In the genomic region with DNA sequence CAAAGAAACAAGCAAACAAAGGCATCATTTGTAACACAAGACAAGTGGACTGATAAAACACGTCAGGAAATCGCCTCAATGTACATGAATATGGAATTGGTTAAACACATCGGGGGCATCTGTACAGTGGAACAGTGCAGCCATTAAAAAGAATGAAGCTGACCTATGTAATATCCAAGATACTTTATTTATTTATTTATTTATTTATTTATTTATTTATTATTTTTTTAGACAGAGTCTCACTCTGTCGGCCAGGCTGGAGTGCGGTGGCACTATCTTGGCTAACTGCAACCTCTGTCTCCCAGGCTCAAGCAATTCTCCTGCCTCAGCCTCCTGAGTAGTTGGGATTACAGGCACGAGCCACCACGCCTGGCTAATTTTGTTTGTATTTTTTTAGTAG, we compare ENCODE assay signal across 23 cellular contexts.
DNase-seq lines count a peak whose midpoint lies in the region; ATAC-seq, FAIRE-seq and TF ChIP-seq lines count a peak whose summit lies in the region.
"Had no signal": no experiment of that assay in that cellular context is flagged by ENCODE, and none has a peak within 500 bp of the region (broad histone marks: within the 10 kb centered on the region; RNA-seq: fewer than 3 reads in every experiment).

No MANE protein-coding gene starts in this region.

- H3K36me3 ChIP-seq in HepG2 (replicated peaks in 1 of 2; ENCODE audit: control insufficient read depth in 1 of 2, insufficient read depth in 2 of 2, low read length in 2 of 2) (no peaks in the 10 kb centered on the region), right lobe of liver (no peaks in the 10 kb centered on the region), neural progenitor cell (no peaks in the 10 kb centered on the region), spleen (no peaks in the 10 kb centered on the region), thyroid gland (no peaks in the 10 kb centered on the region)
- H3K36me3 ChIP-seq: BLaER1 treated with 17β-estradiol and CSF1 and Interleukin-3, amounts not matched to agents 10 nM and 100 nM had no signal

- H3K9ac ChIP-seq in HepG2 (ENCODE audit: insufficient read depth, low read depth, low read length) (no peak overlapping the region), neural progenitor cell (no peak overlapping the region)
- H3K9ac ChIP-seq: BLaER1 treated with 17β-estradiol and CSF1 and Interleukin-3, amounts not matched to agents 10 nM and 100 nM had no signal

- POLR2A ChIA-PET in HepG2 (lab: Yijun Ruan, JAX), result interaction anchor here (1.0 to 1.4 kb wide), 4 partner anchors 72 to 224 kb away, joined by 3 to 4 read pairs (median 3); partner anchors contain the start of gene ERRFI1

- H3K36me3 Mint-ChIP-seq in neural progenitor cell, result no peaks in the 10 kb centered on the region
- H3K36me3 Mint-ChIP-seq: CD8-positive, alpha-beta T cell had no signal

- H3K4me1 Mint-ChIP-seq in neural progenitor cell, result peaks cover 30% of the 10 kb centered on the region
- H3K4me1 Mint-ChIP-seq: B cell had no signal

- no peak for TF ChIP-seq CTCF in HepG2 (CRISPR knock-in tag; IDR thresholded peaks at IDR 0.05)
- no peak for TF ChIP-seq CTCF in right lobe of liver (IDR thresholded peaks at IDR 0.05)
- TF ChIP-seq CTCF in VCaP (conservative IDR thresholded peaks at IDR 0.05), result no peak
- TF ChIP-seq CTCF in neural progenitor cell (IDR thresholded peaks at IDR 0.05), result no peak
- no peak for TF ChIP-seq CTCF in spleen (IDR thresholded peaks at IDR 0.05 in 8 of 11, conservative IDR thresholded peaks at IDR 0.05 in 3 of 11)
- TF ChIP-seq CTCF in thyroid gland (IDR thresholded peaks at IDR 0.05), result no peak

- CTCF ChIA-PET in HepG2 (lab: Yijun Ruan, JAX; ENCODE audit: low intra/inter-chr PET ratio, low total read pairs), result no interaction called here

- H3K9me3 ChIP-seq in HepG2 (ENCODE audit: low read length) (no peaks in the 10 kb centered on the region), right lobe of liver (no peaks in the 10 kb centered on the region), neural progenitor cell (ENCODE audit: low read depth) (no peaks in the 10 kb centered on the region), spleen (no peaks in the 10 kb centered on the region), thyroid gland (no peaks in the 10 kb centered on the region)
- H3K9me3 ChIP-seq: A549; BLaER1 treated with 17β-estradiol and CSF1 and Interleukin-3, amounts not matched to agents 10 nM and 100 nM; Caco-2 had no signal

- peaks cover 51% of the 10 kb centered on the region for H3K4me1 ChIP-seq in HepG2 (ENCODE audit: insufficient read depth, low read length)
- H3K4me1 ChIP-seq in right lobe of liver, result peaks cover 0 to 38% (median 12%) of the 10 kb centered on the region in 4 donors
- peaks cover 19% of the 10 kb centered on the region for H3K4me1 ChIP-seq in neural progenitor cell
- peaks cover 0 to 13% (median 4%) of the 10 kb centered on the region in 6 donors for H3K4me1 ChIP-seq in spleen
- peaks cover 0 to 17% of the 10 kb centered on the region in 2 donors for H3K4me1 ChIP-seq in thyroid gland

- in situ Hi-C loops in HepG2 (cut with HindIII; ENCODE audit: extremely low pct_ligation_motif_present, low pct_unique_long_range_greater_than_20kb), result no loop called here

- peak overlapping the region; percentile 69 for H3K27ac ChIP-seq in HepG2 (ENCODE audit: extremely low read length, insufficient read depth, low read length)
- no peak overlapping the region for H3K27ac ChIP-seq in right lobe of liver
- peak overlapping the region; percentile 83 for H3K27ac ChIP-seq in VCaP
- no peak overlapping the region for H3K27ac ChIP-seq in neural progenitor cell
- no peak overlapping the region for H3K27ac ChIP-seq in spleen
- H3K27ac ChIP-seq in thyroid gland, result no peak overlapping the region
- H3K27ac ChIP-seq: 22Rv1; BLaER1 treated with 17β-estradiol and CSF1 and Interleukin-3, amounts not matched to agents 10 nM and 100 nM had no signal

- H3K79me2 ChIP-seq in HepG2 (ENCODE audit: insufficient read depth, low read length) (peaks cover 7% of the 10 kb centered on the region), neural progenitor cell (ENCODE audit: low read depth) (no peaks in the 10 kb centered on the region)

- TF ChIP-seq RAD21 in HepG2 (CRISPR knock-in tag; IDR thresholded peaks at IDR 0.05), result no peak

- no peak for DNase-seq in HepG2 (ENCODE audit: low spot score)
- no peak for DNase-seq in right lobe of liver
- no peak for DNase-seq in neural progenitor cell (ENCODE audit: low spot score)
- DNase-seq in spleen, result peak; percentile 2
- DNase-seq in superior temporal gyrus (ENCODE audit: extremely low spot score), result no peak
- no peak for DNase-seq in thyroid gland
- DNase-seq in NCI-H2081 treated with DMSO at 0.1 percent for 48 hours (lab: John Stamatoyannopoulos, UW), result no peak
- DNase-seq: AML-193; Caco-2; Calu3; CD4-positive, alpha-beta T cell; CD8-positive, alpha-beta T cell; DMS79 treated with DMSO at 0.1 percent for 48 hours; GF-D8 had no signal

- ATAC-seq in HepG2, result no peak
- no peak for ATAC-seq in right lobe of liver
- ATAC-seq: A549; CD8-positive, alpha-beta T cell had no signal

- no TSS peak for BruUV-seq in HepG2 (replicated peaks; lab: Mats Ljungman, UMichigan)

- no peaks in the 10 kb centered on the region for H3K27me3 Mint-ChIP-seq in neural progenitor cell (ENCODE audit: insufficient read depth, low read depth)
- H3K27me3 Mint-ChIP-seq: CD4-positive, alpha-beta T cell had no signal

- H4K20me1 ChIP-seq in HepG2 (ENCODE audit: insufficient read depth, low read length) (no peaks in the 10 kb centered on the region), neural progenitor cell (ENCODE audit: low read depth) (no peaks in the 10 kb centered on the region)
- H4K20me1 ChIP-seq: BLaER1 treated with 17β-estradiol and CSF1 and Interleukin-3, amounts not matched to agents 10 nM and 100 nM had no signal

- TF ChIP-seq POLR2A in HepG2 (IDR thresholded peaks at IDR 0.05; ENCODE audit: insufficient read depth in 1 of 2, low read depth in 2 of 2, low read length in 2 of 2), result no peak
- TF ChIP-seq POLR2A in right lobe of liver (IDR thresholded peaks at IDR 0.05), result no peak
- TF ChIP-seq POLR2A in spleen (IDR thresholded peaks at IDR 0.05), result no peak
- no peak for TF ChIP-seq POLR2A in thyroid gland (IDR thresholded peaks at IDR 0.05)

- no peak overlapping the region for H2AFZ ChIP-seq in HepG2 (ENCODE audit: low read length)
- no peak overlapping the region for H2AFZ ChIP-seq in neural progenitor cell (replicated peaks)

- 84% methylated on average over 7 of the region's 7 CpGs for WGBS in HepG2 (ENCODE audit: low lambda C conversion rate)
- 78% methylated on average over 6 of the region's 7 CpGs for WGBS in right lobe of liver (ENCODE audit: insufficient coverage, low coverage, low lambda C conversion rate, missing lambda C conversion rate)
- 76 to 82% (median 79%) methylated on average over 7 of the region's 7 CpGs for WGBS in spleen, 5 donors
- WGBS in thyroid gland, 2 donors, result 66 to 79% methylated on average over 7 of the region's 7 CpGs

- TF ChIP-seq EP300 in HepG2 (IDR thresholded peaks at IDR 0.05; ENCODE audit: low read depth in 2 of 2, low read length in 2 of 2), result no peak
- TF ChIP-seq EP300 in HepG2 (CRISPR knock-in tag; IDR thresholded peaks at IDR 0.05; ENCODE audit: borderline replicate concordance), result no peak

- no peak overlapping the region for H3K4me3 Mint-ChIP-seq in neural progenitor cell
- H3K4me3 Mint-ChIP-seq: B cell; CD4-positive, alpha-beta T cell; CD8-positive, alpha-beta T cell had no signal

- intact Hi-C loops in HepG2 (cut with micrococcal nuclease; ENCODE audit: unreplicated experiment), result no loop called here
- intact Hi-C loops in right lobe of liver (cut with DNase I), result no loop called here
- intact Hi-C loops in spleen (cut with DNase I; ENCODE audit: low total_unique reads), result no loop called here
- intact Hi-C loops in thyroid gland (cut with DNase I), result no loop called here

- peaks cover 3% of the 10 kb centered on the region for H3K9me3 Mint-ChIP-seq in neural progenitor cell
- H3K9me3 Mint-ChIP-seq: CD4-positive, alpha-beta T cell; CD8-positive, alpha-beta T cell had no signal

- peaks cover 12% of the 10 kb centered on the region for H3F3A ChIP-seq in neural progenitor cell (ENCODE audit: low read depth)

- H3K27me3 ChIP-seq in HepG2 (ENCODE audit: control insufficient read depth in 1 of 2, insufficient read depth in 2 of 2, low read length in 2 of 2), result no peaks in the 10 kb centered on the region
- H3K27me3 ChIP-seq in right lobe of liver, result no peaks in the 10 kb centered on the region
- H3K27me3 ChIP-seq in neural progenitor cell, result no peaks in the 10 kb centered on the region
- peaks cover 0 to 14% (median 0%) of the 10 kb centered on the region in 7 donors for H3K27me3 ChIP-seq in spleen (replicated peaks in 1 of 7)
- H3K27me3 ChIP-seq in thyroid gland, result no peaks in the 10 kb centered on the region
- H3K27me3 ChIP-seq: BLaER1 treated with 17β-estradiol and CSF1 and Interleukin-3, amounts not matched to agents 10 nM and 100 nM had no signal

- H3K4me2 ChIP-seq in HepG2 (ENCODE audit: low read depth, low read length) (peak overlapping the region; percentile 18; the same call in 1 of the 2 replicates), neural progenitor cell (no peak overlapping the region)
- H3K4me2 ChIP-seq: A549 had no signal

- peak overlapping the region; percentile 78 for H3K27ac Mint-ChIP-seq in neural progenitor cell
- H3K27ac Mint-ChIP-seq: B cell; CD4-positive, alpha-beta T cell; CD8-positive, alpha-beta T cell had no signal

- no peak for FAIRE-seq in HepG2 (lab: Jason Lieb, UNC)
- FAIRE-seq: A549, D721Med, G401.6, GM12891, GM19239 had no signal

- H3K4me3 ChIP-seq in HepG2 (replicated peaks in 1 of 3; ENCODE audit: insufficient read depth in 1 of 3, low read depth in 2 of 3, low read length in 3 of 3) (no peak overlapping the region), right lobe of liver (no peak overlapping the region), neural progenitor cell (no peak overlapping the region), spleen (no peak overlapping the region), thyroid gland (replicated peaks in 1 of 3) (no peak overlapping the region)
- H3K4me3 ChIP-seq: A549; BLaER1 treated with 17β-estradiol and CSF1 and Interleukin-3, amounts not matched to agents 10 nM and 100 nM had no signal

TF ChIP-seq in HepG2, 621 proteins besides CTCF, POLR2A, EP300 and RAD21:
- 0 out of 2 replicates have a peak, but pooled peaks have one; percentile 30 for TF ChIP-seq RBFOX2 (IDR thresholded peaks at IDR 0.05; ENCODE audit: low read depth, low read length)
- TF ChIP-seq TBL1XR1 (IDR thresholded peaks at IDR 0.05; ENCODE audit: borderline replicate concordance, low read length, partially characterized antibody), result no peak

Comparison
In these comparisons a context has a peak if more than half of its experiments do, and no peak if none do; other contexts are left out.
1. H3K27ac ChIP-seq: peak in HepG2 (single experiment) and VCaP (single experiment); none in right lobe of liver (0 of 3), neural progenitor cell (single experiment), spleen (0 of 8) and thyroid gland (0 of 3).